Comparison of ENCODE assay signal across 8 cellular contexts in genomic region chr1:206117151-206117948, GRCh38. TPM values are rescaled to one million over a fixed set of nuclear protein-coding genes. Genes with fewer than 3 reads are reported as not detected.
DNase-seq lines count a peak whose midpoint lies in the region; ATAC-seq and TF ChIP-seq lines count a peak whose summit lies in the region.

Gene AVPR1B, minus strand, starts transcription at chr1:206117388. Its CDS starts 498 bp downstream, at chr1:206116890.

- H3K4me3 ChIP-seq in left lung = peak within 1 kb of the TSS; percentile 15 to 28

- H3K9me3 ChIP-seq in left lung = peaks cover 0 to 15% of the 10 kb centered on the region in 2 donors

- DNase-seq in activated naive CD4-positive, alpha-beta T cell treated with Interleukin-2 at 50 U/mL for 16 hours = peak; percentile 30
- no peak for DNase-seq in activated naive CD4-positive, alpha-beta T cell (lab: John Stamatoyannopoulos, UW)
- DNase-seq in NCI-H748 treated with DMSO at 0.1 percent for 48 hours (lab: John Stamatoyannopoulos, UW) (peak; percentile 29), left lung (peak; percentile 38 to 80)
- DNase-seq in central memory CD8-positive, alpha-beta T cell (ENCODE audit: low spot score in 2 of 2) = no peak
- peak; percentile 5 to 9 for DNase-seq in stimulated activated CD8-positive, alpha-beta memory T cell treated with anti-CD3 and anti-CD28 coated beads, Interleukin-2, amount 100 ng/mL, for 48 hours (ENCODE audit: low read depth in 2 of 2)

- no peak for ATAC-seq in central memory CD8-positive, alpha-beta T cell (replicated peaks; ENCODE audit: extremely low read depth, poor library complexity, severe bottlenecking)
- ATAC-seq in left lung (peak; percentile 83), GM21390 (IDR thresholded peaks at IDR 0.05; ENCODE audit: unreplicated experiment) (no peak), HG02973 (IDR thresholded peaks at IDR 0.05; ENCODE audit: unreplicated experiment) (no peak)

- H3K36me3 Mint-ChIP-seq in central memory CD8-positive, alpha-beta T cell (ENCODE audit: insufficient read depth) = no peaks in the 10 kb centered on the region

- H3K36me3 ChIP-seq in left lung = no peaks in the 10 kb centered on the region

- H3K9me3 Mint-ChIP-seq in central memory CD8-positive, alpha-beta T cell = no peaks in the 10 kb centered on the region

- peaks cover 0 to 37% of the 10 kb centered on the region in 2 donors for H3K27me3 ChIP-seq in left lung

- peaks cover 63% of the 10 kb centered on the region for H3K27me3 Mint-ChIP-seq in central memory CD8-positive, alpha-beta T cell

- peaks cover 10 to 14% of the 10 kb centered on the region in 2 donors for H3K4me1 ChIP-seq in left lung

- intact Hi-C loops in left lung (cut with DNase I) = loop anchor here in 1 of 2 donors (10.0 kb wide), 1 partner anchor 203 kb away; no protein-coding TSS in a partner anchor

- H3K27ac Mint-ChIP-seq in central memory CD8-positive, alpha-beta T cell (ENCODE audit: low read depth) = no peak within 1 kb of the TSS

- no peak for TF ChIP-seq CTCF in left lung (IDR thresholded peaks at IDR 0.05)

- H3K4me3 Mint-ChIP-seq in central memory CD8-positive, alpha-beta T cell = peak within 1 kb of the TSS; percentile 23

- H3K27ac ChIP-seq in left lung = no peak within 1 kb of the TSS

- peaks cover 12% of the 10 kb centered on the region for H3K4me1 Mint-ChIP-seq in central memory CD8-positive, alpha-beta T cell

RNA-seq across cellular contexts. Expression of gene AVPR1B, which starts in this region (rescaled TPM):
- not detected for total RNA-seq in left lung

Comparison
In these comparisons a context has a peak if more than half of its experiments do, and no peak if none do; other contexts are left out.
1. DNase-seq: peak in activated naive CD4-positive, alpha-beta T cell treated with Interleukin-2 at 50 U/mL for 16 hours (single experiment), NCI-H748 treated with DMSO at 0.1 percent for 48 hours (single experiment) and stimulated activated CD8-positive, alpha-beta memory T cell treated with anti-CD3 and anti-CD28 coated beads, Interleukin-2, amount 100 ng/mL, for 48 hours (2 of 2); none in activated naive CD4-positive, alpha-beta T cell (0 of 4) and central memory CD8-positive, alpha-beta T cell (0 of 2).
2. Peak in DNase-seq, ATAC-seq and H3K4me3 ChIP-seq in left lung; RNA of the gene not detected or under 1 TPM.